ENCODE assay signal across 8 cellular contexts in genomic region chr7:142866361-142867096, GRCh38. TPM values are rescaled to one million over a fixed set of nuclear protein-coding genes. Genes with fewer than 3 reads are reported as not detected.
DNase-seq lines count a peak whose midpoint lies in the region; ATAC-seq and TF ChIP-seq lines count a peak whose summit lies in the region.

No MANE protein-coding gene starts in this region.

- H4K20me1 ChIP-seq in fibroblast of lung (ENCODE audit: control insufficient read depth, extremely low read depth, insufficient read depth, low read length) = no peaks in the 10 kb centered on the region

- H3K27me3 ChIP-seq in AG04450 (ENCODE audit: control insufficient read depth, insufficient read depth, low read length) (no peaks in the 10 kb centered on the region), fibroblast of lung (ENCODE audit: control insufficient read depth, insufficient read depth, low read length) (no peaks in the 10 kb centered on the region), psoas muscle (ENCODE audit: insufficient read depth in 3 of 3, low read length in 2 of 3) (no peaks in the 10 kb centered on the region)

- intact Hi-C loops in psoas muscle (cut with DNase I) = no loop called here

- H3K9me3 ChIP-seq in AG04450 (ENCODE audit: control insufficient read depth, insufficient read depth, low read length) = peaks cover 41% of the 10 kb centered on the region
- no peaks in the 10 kb centered on the region for H3K9me3 ChIP-seq in fibroblast of lung (ENCODE audit: control insufficient read depth, insufficient read depth, low read depth, low read length)
- no peaks in the 10 kb centered on the region for H3K9me3 ChIP-seq in psoas muscle

- DNase-seq in AG04450 (ENCODE audit: low read depth, low spot score) (no peak), RPMI8226 (peak; percentile 46), fibroblast of lung (ENCODE audit: low read depth in 2 of 2) (peak; percentile 8 to 11), psoas muscle (peak in 1 of 2 donors; percentile 43)

- WGBS in psoas muscle, 3 donors = 74 to 77% (median 77%) methylated on average over 18 of the region's 18 CpGs

- CTCF ChIA-PET in AG04450 (lab: Charles Lee) = interaction anchor here (0.8 to 1.9 kb wide), 4 partner anchors 14 to 349 kb away, joined by 3 to 5 read pairs (median 4); no protein-coding TSS in a partner anchor

- POLR2A ChIA-PET in AG04450 (lab: Yijun Ruan, JAX) = no interaction called here

- no peak overlapping the region for H3K4me3 ChIP-seq in AG04450 (ENCODE audit: low read depth, low read length)
- no peak overlapping the region for H3K4me3 ChIP-seq in GM12875 (ENCODE audit: low read depth, low read length)
- no peak overlapping the region for H3K4me3 ChIP-seq in fibroblast of lung (replicated peaks in 1 of 4; ENCODE audit: control extremely low read depth in 1 of 4, insufficient read depth in 1 of 4, low read depth in 3 of 4, low read length in 4 of 4)
- no peak overlapping the region for H3K4me3 ChIP-seq in psoas muscle

- peak; percentile 49 for TF ChIP-seq CTCF in AG04450 (IDR thresholded peaks at IDR 0.05; ENCODE audit: low read depth, low read length)
- peak; percentile 53; the same call in 1 of the 2 replicates for TF ChIP-seq CTCF in GM12875 (IDR thresholded peaks at IDR 0.05; ENCODE audit: borderline replicate concordance, insufficient read depth, low read depth, low read length)
- TF ChIP-seq CTCF in fibroblast of lung (conservative IDR thresholded peaks at IDR 0.05 in 1 of 2, IDR thresholded peaks at IDR 0.05 in 1 of 2; ENCODE audit: low read depth in 1 of 2, low read length in 2 of 2) = peak; percentile 30 to 59
- peak; percentile 41 for TF ChIP-seq CTCF in psoas muscle (IDR thresholded peaks at IDR 0.05)

- H3K4me2 ChIP-seq in fibroblast of lung (ENCODE audit: extremely low read depth, insufficient read depth, low read length) = no peak overlapping the region

- ATAC-seq in psoas muscle (peak; percentile 40 to 81 (median 68)), GM21360 (IDR thresholded peaks at IDR 0.05; ENCODE audit: unreplicated experiment) (no peak), HG02588 (IDR thresholded peaks at IDR 0.05; ENCODE audit: unreplicated experiment) (no peak), HG02938 (IDR thresholded peaks at IDR 0.05; ENCODE audit: unreplicated experiment) (no peak)

- H3K36me3 ChIP-seq in fibroblast of lung (ENCODE audit: control insufficient read depth, insufficient read depth, low read length) (no peaks in the 10 kb centered on the region), psoas muscle (ENCODE audit: insufficient read depth in 1 of 2, low read depth in 1 of 2) (no peaks in the 10 kb centered on the region)

- H2AFZ ChIP-seq in fibroblast of lung (ENCODE audit: low read length) = no peak overlapping the region

- H3K27ac ChIP-seq in AG04450 (ENCODE audit: low read depth, low read length) (no peak overlapping the region), fibroblast of lung (ENCODE audit: insufficient read depth, low read length) (no peak overlapping the region), psoas muscle (no peak overlapping the region)

- no peaks in the 10 kb centered on the region for H3K4me1 ChIP-seq in fibroblast of lung (ENCODE audit: control insufficient read depth, extremely low read depth, insufficient read depth, low read length)
- no peaks in the 10 kb centered on the region for H3K4me1 ChIP-seq in psoas muscle

- no peak overlapping the region for H3K9ac ChIP-seq in fibroblast of lung (ENCODE audit: insufficient read depth, low read length)

- H3K79me2 ChIP-seq in fibroblast of lung (ENCODE audit: control insufficient read depth, insufficient read depth, low read length) = no peaks in the 10 kb centered on the region

RNA-seq across cellular contexts. Expression of gene EPHB6, which starts 11.7 kb away (rescaled TPM):
- polyA plus RNA-seq in AG04450 (2011; rRNA removed) (0.51 and 0.55 TPM in 2 replicates), fibroblast of lung (1.1 and 2.9 TPM in 2 replicates), psoas muscle (1 to 10 TPM; 1.4 to 5.7 (median 2.9) TPM)
- polyA minus RNA-seq in AG04450 (2011; rRNA and poly(A)+ RNA removed) = 0.51 and 0.56 TPM in 2 replicates
- total RNA-seq in fibroblast of lung (4.3 and 6.7 TPM in 2 replicates), psoas muscle (1 to 10 TPM in 3 of 4 donors, under 1 TPM in 1; 0.57 to 3.5 (median 2.7) TPM)
- polyA plus RNA-seq in fibroblast of lung (2012) = 1.5 and 4.9 TPM in 2 replicates
- polyA minus RNA-seq in fibroblast of lung (ENCODE audit: low replicate concordance) = 9.9 and 13.2 TPM in 2 replicates

RNA-seq across cellular contexts. Expression of gene TRPV6, which starts 19.0 kb away (rescaled TPM):
- polyA plus RNA-seq in AG04450 (2011; rRNA removed) (not detected in 2 replicates), fibroblast of lung (not detected in 2 replicates), psoas muscle (under 1 TPM in 1 of 3 donors, not detected in 2; under 0.01 TPM)
- polyA minus RNA-seq in AG04450 (2011; rRNA and poly(A)+ RNA removed) = not detected in 2 replicates
- total RNA-seq in fibroblast of lung (not detected in 2 replicates), psoas muscle (not detected)
- 0.05 TPM in 1 of 2 replicates, not detected in the other for polyA plus RNA-seq in fibroblast of lung (2012)
- polyA minus RNA-seq in fibroblast of lung (ENCODE audit: low replicate concordance) = not detected in 2 replicates

Comparison
In these comparisons a context has a peak if more than half of its experiments do, and no peak if none do; other contexts are left out.
1. ATAC-seq: peak in psoas muscle (4 of 4); none in GM21360 (single experiment), HG02588 (single experiment) and HG02938 (single experiment).
2. Peak in every context shown above with its lines, with median percentiles within 50 percentile points of each other: CTCF ChIP-seq.